Comparison of ENCODE assay signal across 1 cellular context in genomic region chr19:19477705-19478383, GRCh38.
TF ChIP-seq lines count a peak whose summit lies in the region.

No MANE protein-coding gene starts in this region.

TF ChIP-seq in HepG2, 621 proteins besides CTCF, POLR2A, EP300 and RAD21:
- TF ChIP-seq ATRX (CRISPR knock-in tag; IDR thresholded peaks at IDR 0.05; ENCODE audit: borderline replicate concordance) (no peak), ZFP1 (CRISPR knock-in tag; IDR thresholded peaks at IDR 0.05) (no peak)
TF ChIP-seq in HepG2: peak in this region for 0.
